In the genomic region with DNA sequence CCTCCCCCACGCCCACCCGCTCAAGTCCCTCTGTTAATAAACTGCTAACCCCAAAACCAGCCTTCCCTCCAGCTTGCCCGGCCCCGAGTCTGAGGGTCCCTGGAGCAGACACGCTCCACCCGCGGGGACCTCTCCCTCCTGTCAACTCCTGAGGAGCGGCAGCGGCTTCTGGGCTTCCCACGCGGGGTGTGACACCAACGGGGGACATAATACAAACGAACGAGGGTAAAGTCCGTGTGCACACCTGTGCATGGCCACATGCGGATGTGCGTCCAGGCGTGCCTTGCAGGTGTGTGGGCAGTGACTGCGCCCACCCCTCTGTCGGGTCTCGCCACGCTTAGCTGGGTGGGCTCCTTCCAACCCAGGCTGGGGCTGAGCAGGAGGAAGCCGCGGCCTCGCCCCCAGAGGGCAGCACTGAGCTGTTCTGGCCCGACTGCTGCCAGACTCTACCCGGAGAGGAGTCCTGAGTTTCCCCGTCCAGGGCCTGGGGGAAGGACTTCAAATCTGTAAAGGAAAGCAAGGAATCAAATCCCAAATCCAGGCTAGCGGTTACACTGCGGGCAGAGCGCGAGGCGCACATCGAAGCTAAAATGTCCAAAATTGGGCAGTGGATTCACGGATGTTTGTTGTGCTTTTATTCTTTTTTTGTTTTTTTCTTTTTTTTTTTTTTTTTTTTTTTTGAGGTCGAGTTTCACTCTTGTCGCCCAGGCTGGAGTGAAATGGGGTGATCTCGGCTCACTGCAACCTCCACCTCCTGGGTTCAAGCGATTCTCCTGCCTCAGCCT, we compare ENCODE assay signal across 8 cellular contexts.
A peak's percentile ranks its signal among the peaks of the same experiment; 100 is the strongest.
DNase-seq lines count a peak whose midpoint lies in the region; ATAC-seq and FAIRE-seq lines count a peak whose summit lies in the region.

No MANE protein-coding gene starts in this region.

- H3K4me3 ChIP-seq in HUES48 (ENCODE audit: low read depth, low read length) (peak overlapping the region; percentile 64), NT2/D1 (ENCODE audit: insufficient read length, low read depth) (peak overlapping the region; percentile 39)

- H3K4me1 ChIP-seq in HUES48 (ENCODE audit: control insufficient read depth, insufficient read depth, low read length): 0 out of 2 replicates have a peak, but pooled peaks cover 4% of the 10 kb centered on the region
- peaks cover 13% of the 10 kb centered on the region for H3K4me1 ChIP-seq in NT2/D1 (ENCODE audit: insufficient read depth, insufficient read length)

- no peaks in the 10 kb centered on the region for H3K36me3 ChIP-seq in HUES48 (ENCODE audit: control insufficient read depth, insufficient read depth, low read length)
- no peaks in the 10 kb centered on the region for H3K36me3 ChIP-seq in NT2/D1 (ENCODE audit: insufficient read depth, insufficient read length, low read length)

- H3K27ac ChIP-seq in HUES48 (ENCODE audit: low read depth, low read length): no peak overlapping the region

- H3K9me3 ChIP-seq in HUES48 (ENCODE audit: control insufficient read depth, insufficient read depth, low read length): no peaks in the 10 kb centered on the region
- H3K9me3 ChIP-seq in NT2/D1 (ENCODE audit: insufficient read depth, low read length): no peaks in the 10 kb centered on the region

- DNase-seq in NT2/D1 (ENCODE audit: low read depth, low spot score) (peak; percentile 67), epidermal melanocyte (ENCODE audit: insufficient read length, low spot score) (peak; percentile 93), midbrain (lab: John Stamatoyannopoulos, UW) (peak; percentile 81)
- peak; percentile 97 for DNase-seq in activated CD8-positive, alpha-beta memory T cell treated with anti-CD3 and anti-CD28 coated beads, Interleukin-2, amount 50 U/mL, for 48 hours
- peak; percentile 55 to 57 for DNase-seq in stimulated activated CD8-positive, alpha-beta memory T cell treated with anti-CD3 and anti-CD28 coated beads, Interleukin-15, amount 100 ng/mL, for 4 hours (ENCODE audit: low read depth in 2 of 2)

- no peaks in the 10 kb centered on the region for H3K27me3 ChIP-seq in HUES48 (ENCODE audit: control insufficient read depth, insufficient read depth, low read length)
- no peaks in the 10 kb centered on the region for H3K27me3 ChIP-seq in NT2/D1 (ENCODE audit: insufficient read depth, insufficient read length)

- no peak for ATAC-seq in GM21360 (IDR thresholded peaks at IDR 0.05; ENCODE audit: unreplicated experiment)

- peak; percentile 87 for FAIRE-seq in G401.6 (lab: Jason Lieb, UNC)

- H3K9ac ChIP-seq in HUES48 (ENCODE audit: low read depth, low read length) (no peak overlapping the region), NT2/D1 (ENCODE audit: insufficient read length, low read depth) (peak overlapping the region; percentile 85)
